Comparison of ENCODE assay signal across 8 cellular contexts in the genomic region with DNA sequence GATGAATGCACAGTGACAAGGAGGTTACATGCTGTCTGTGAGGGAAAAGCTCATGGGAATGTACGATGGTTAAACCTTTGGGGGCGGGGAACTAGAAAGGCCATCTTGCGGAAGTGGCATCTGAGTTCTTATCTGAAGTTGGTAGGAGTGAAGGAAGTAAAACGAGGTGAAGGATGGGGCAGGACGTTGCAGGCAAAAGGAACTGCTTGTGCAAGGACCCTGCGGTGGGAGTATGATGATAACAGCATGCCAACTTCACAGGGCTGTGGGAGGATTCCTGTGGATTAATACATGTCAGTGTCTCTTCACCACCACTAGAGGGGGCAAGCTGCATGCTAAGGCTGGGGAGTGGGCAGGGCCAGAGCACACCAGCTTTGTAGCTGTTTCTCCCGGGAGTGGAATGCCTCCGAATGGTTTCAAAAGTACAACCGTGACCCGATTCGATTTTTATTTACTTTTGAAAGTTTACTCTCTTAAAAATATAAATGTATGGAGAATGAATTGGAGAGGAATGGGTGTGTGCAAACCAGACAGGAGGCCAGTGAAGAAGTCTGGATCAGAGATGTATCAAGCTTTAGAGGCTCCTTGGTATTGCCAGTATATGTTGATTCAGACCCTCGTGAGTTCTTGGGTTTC.
DNase-seq lines count a peak whose midpoint lies in the region; ATAC-seq, FAIRE-seq and TF ChIP-seq lines count a peak whose summit lies in the region.

No MANE protein-coding gene starts in this region.

- TF ChIP-seq CTCF in AG09309 (IDR thresholded peaks at IDR 0.05; ENCODE audit: control insufficient read depth, insufficient read depth, low read depth, low read length, missing control alignments): peak; percentile 94

- intact Hi-C loops in left colon (cut with DNase I, micrococcal nuclease): loop anchor here in 1 of 2 donors (5.0 kb wide), 1 partner anchor 389 kb away; no protein-coding TSS in a partner anchor

- no peak overlapping the region; the same call in 1 of the 2 replicates for H3K4me3 ChIP-seq in AG09309 (ENCODE audit: control insufficient read depth, low read depth, low read length)

- DNase-seq in AG09309 (ENCODE audit: low read depth) (peak; percentile 44), NCI-H2029 treated with DMSO at 0.1 percent for 48 hours (lab: John Stamatoyannopoulos, UW) (peak; percentile 41), left colon (peak; percentile 49 to 57)
- peak; percentile 60 for DNase-seq in central memory CD4-positive, alpha-beta T cell
- peak; percentile 54 to 65 for DNase-seq in stimulated activated CD4-positive, alpha-beta T cell treated with anti-CD3 and anti-CD28 coated beads, Interleukin-2, amount 100 ng/mL, for 24 hours

- FAIRE-seq in TTC549 (lab: Jason Lieb, UNC): peak; percentile 58

- ATAC-seq in GM18517 (IDR thresholded peaks at IDR 0.05; ENCODE audit: unreplicated experiment) (peak; percentile 80), HG03025 (IDR thresholded peaks at IDR 0.05; ENCODE audit: low FRiP score, unreplicated experiment) (peak; percentile 88), left colon (peak; percentile 94)
